ENCODE assay signal across 19 cellular contexts in the genomic region with DNA sequence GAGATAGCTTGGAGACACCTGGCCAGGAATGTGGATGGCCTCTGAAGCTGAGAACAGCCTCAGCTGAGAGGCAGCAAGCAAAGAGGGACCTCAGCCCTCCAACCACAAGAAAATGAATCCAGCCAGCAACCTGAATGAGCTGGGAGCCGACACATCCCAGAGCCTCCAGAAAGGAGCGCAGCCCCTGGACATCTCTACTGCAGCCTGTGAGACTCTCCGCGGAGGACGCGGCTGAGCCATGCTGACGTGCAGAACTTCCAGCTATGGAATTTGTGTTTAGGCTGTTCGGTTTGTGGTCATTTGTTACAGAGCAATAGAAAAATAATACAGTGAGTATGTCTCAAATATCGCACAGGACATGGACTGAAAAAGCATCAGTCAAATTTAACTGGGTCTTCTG.
"Had no signal": no experiment of that assay in that cellular context is flagged by ENCODE, and none has a peak within 500 bp of the region (broad histone marks: within the 10 kb centered on the region; RNA-seq: fewer than 3 reads in every experiment).

No MANE protein-coding gene starts in this region.

- H3K27ac Mint-ChIP-seq: effector memory CD8-positive, alpha-beta T cell; natural killer cell; stimulated activated effector memory CD8-positive, alpha-beta T cell treated with anti-CD3 and anti-CD28 coated beads, Interleukin-12 subunit alpha, Interleukin-12 subunit beta, amount 100 ng/mL, for 72 hours; type B pancreatic cell had no signal

- H3K9me3 ChIP-seq: lower lobe of right lung, neutrophil, psoas muscle, stomach, thyroid gland had no signal

- H3K4me3 ChIP-seq: lower lobe of right lung, psoas muscle, smooth muscle cell, stomach, thyroid gland had no signal

- ATAC-seq: effector memory CD8-positive, alpha-beta T cell; left ventricle myocardium superior; lower lobe of right lung; natural killer cell; psoas muscle; sciatic nerve; stimulated activated effector memory CD8-positive, alpha-beta T cell treated with anti-CD3 and anti-CD28 coated beads, Interleukin-12 subunit alpha, Interleukin-12 subunit beta, amount 100 ng/mL, for 72 hours had no signal

- H3K4me1 Mint-ChIP-seq: natural killer cell had no signal

- H3K36me3 Mint-ChIP-seq: natural killer cell; stimulated activated effector memory CD8-positive, alpha-beta T cell treated with anti-CD3 and anti-CD28 coated beads, Interleukin-12 subunit alpha, Interleukin-12 subunit beta, amount 100 ng/mL, for 72 hours; type B pancreatic cell had no signal

- H3K4me2 ChIP-seq: smooth muscle cell had no signal

- H3K27me3 ChIP-seq: neutrophil, stomach, thyroid gland had no signal

- H3K27ac ChIP-seq: lower lobe of right lung, neutrophil, psoas muscle, stomach, thyroid gland had no signal

- DNase-seq: caudate nucleus; cerebellar nuclear complex; cortex of kidney; effector memory CD8-positive, alpha-beta T cell; hypothalamus; left ventricle myocardium superior; lower lobe of right lung; natural killer cell; psoas muscle; stimulated activated CD4-positive, alpha-beta T cell treated with anti-CD3 and anti-CD28 coated beads, Interleukin-2, amount 100 ng/mL, for 24 hours; stimulated activated CD4-positive, alpha-beta T cell treated with anti-CD3 and anti-CD28 coated beads, Interleukin-4, amount 100 ng/mL, for 24 hours; stimulated activated naive CD4-positive, alpha-beta T cell treated with Interleukin-2 at 50 U/mL for 16 hours; stomach; thyroid gland had no signal

- H3K36me3 ChIP-seq: lower lobe of right lung, neutrophil, stomach, thyroid gland had no signal

- H3K9me3 Mint-ChIP-seq: effector memory CD8-positive, alpha-beta T cell; natural killer cell; stimulated activated effector memory CD8-positive, alpha-beta T cell treated with anti-CD3 and anti-CD28 coated beads, Interleukin-12 subunit alpha, Interleukin-12 subunit beta, amount 100 ng/mL, for 72 hours; type B pancreatic cell had no signal

- H3K4me3 Mint-ChIP-seq: effector memory CD8-positive, alpha-beta T cell; natural killer cell; stimulated activated effector memory CD8-positive, alpha-beta T cell treated with anti-CD3 and anti-CD28 coated beads, Interleukin-12 subunit alpha, Interleukin-12 subunit beta, amount 100 ng/mL, for 72 hours; type B pancreatic cell had no signal

- H3K4me1 ChIP-seq: psoas muscle had no signal
